ENCODE assay signal across 14 cellular contexts in genomic region chr20:3863317-3863716, GRCh38.
"Had no signal": no experiment of that assay in that cellular context is flagged by ENCODE, and none has a peak within 500 bp of the region (broad histone marks: within the 10 kb centered on the region; RNA-seq: fewer than 3 reads in every experiment).

No MANE protein-coding gene starts in this region.

- H3K27me3 Mint-ChIP-seq: activated CD8-positive, alpha-beta memory T cell treated with anti-CD3 and anti-CD28 coated beads, Interleukin-2, amount 10 ng/mL, durations not matched to agents 7 days and 5 days; activated naive CD8-positive, alpha-beta T cell had no signal

- H3K27ac Mint-ChIP-seq: activated naive CD8-positive, alpha-beta T cell had no signal

- H3K4me1 ChIP-seq: esophagus muscularis mucosa, stomach had no signal

- H3K27ac ChIP-seq: brain microvascular endothelial cell, dorsolateral prefrontal cortex, esophagus muscularis mucosa, ovary, stomach had no signal

- H3K36me3 ChIP-seq: ovary had no signal

- ATAC-seq: activated CD8-positive, alpha-beta memory T cell treated with anti-CD3 and anti-CD28 coated beads, Interleukin-2, amount 10 ng/mL, durations not matched to agents 7 days and 5 days; left lobe of liver had no signal

- H3K27me3 ChIP-seq: brain microvascular endothelial cell, dorsolateral prefrontal cortex, esophagus muscularis mucosa, ovary, stomach had no signal

- DNase-seq: activated CD4-positive, alpha-beta T cell treated with anti-CD3 and anti-CD28 coated beads, Interleukin-2, amount 50 U/mL, for 48 hours; activated CD8-positive, alpha-beta memory T cell treated with anti-CD3 and anti-CD28 coated beads, Interleukin-2, amount 10 ng/mL, durations not matched to agents 7 days and 5 days; activated gamma-delta T cell; activated T-cell treated with anti-CD3 and anti-CD28 coated beads, Interleukin-2, amount 50 U/mL, for 48 hours; brain microvascular endothelial cell; dorsolateral prefrontal cortex; mammary epithelial cell; ovary; stimulated activated CD4-positive, alpha-beta T cell treated with anti-CD3 and anti-CD28 coated beads, Interleukin-2, amount 100 ng/mL, for 48 hours; stomach; T-helper 2 cell had no signal

- H3K4me1 Mint-ChIP-seq: activated CD8-positive, alpha-beta memory T cell treated with anti-CD3 and anti-CD28 coated beads, Interleukin-2, amount 10 ng/mL, durations not matched to agents 7 days and 5 days had no signal

- H3K9me3 ChIP-seq: esophagus muscularis mucosa, ovary, stomach had no signal

- H3K4me3 Mint-ChIP-seq: activated CD8-positive, alpha-beta memory T cell treated with anti-CD3 and anti-CD28 coated beads, Interleukin-2, amount 10 ng/mL, durations not matched to agents 7 days and 5 days; activated naive CD8-positive, alpha-beta T cell had no signal

- H3K4me3 ChIP-seq: dorsolateral prefrontal cortex, esophagus muscularis mucosa, ovary, stomach had no signal
